In the genomic region with DNA sequence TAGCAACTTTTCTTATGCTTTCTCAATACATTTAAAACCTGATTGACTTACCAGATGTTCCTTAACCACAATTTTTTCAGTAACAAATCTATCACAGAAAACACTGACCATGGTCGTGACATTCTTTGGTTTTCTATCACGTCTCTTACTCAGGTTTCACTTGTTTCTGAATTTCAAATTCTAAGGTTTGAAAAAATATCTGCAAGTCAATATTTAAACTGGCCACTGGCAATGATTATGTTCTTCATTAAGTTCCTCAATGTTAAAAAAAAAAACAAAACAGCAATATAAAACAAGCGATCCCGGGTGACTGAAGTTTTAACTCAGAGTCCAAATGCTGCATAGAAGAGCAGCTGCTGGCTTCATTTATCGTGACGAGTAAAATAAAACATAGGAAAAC, we compare ENCODE assay signal across 28 cellular contexts.
"Had no signal": no experiment of that assay in that cellular context is flagged by ENCODE, and none has a peak within 500 bp of the region (broad histone marks: within the 10 kb centered on the region; RNA-seq: fewer than 3 reads in every experiment).

No MANE protein-coding gene starts in this region.

- H3K27me3 Mint-ChIP-seq: progenitor cell of endocrine pancreas; stimulated activated naive B cell treated with anti-CD40 and anti-IgM and Interleukin-4, amounts not matched to agents 10 μg/mL and 1 μg/mL and 100 μg/mL, for 72 hours; stimulated activated naive CD8-positive, alpha-beta T cell treated with anti-CD3 and anti-CD28 coated beads, Interleukin-15, Interleukin-2, amounts not matched to agents 100 ng/mL and 50 ng/mL, for 24 hours had no signal

- H3K4me3 Mint-ChIP-seq: natural killer cell; stimulated activated naive B cell treated with anti-CD40 and anti-IgM and Interleukin-4, amounts not matched to agents 10 μg/mL and 1 μg/mL and 100 μg/mL, for 72 hours; stimulated activated naive CD8-positive, alpha-beta T cell treated with anti-CD3 and anti-CD28 coated beads, Interleukin-15, Interleukin-2, amounts not matched to agents 100 ng/mL and 50 ng/mL, for 24 hours had no signal

- H3K9me3 Mint-ChIP-seq: natural killer cell; stimulated activated naive B cell treated with anti-CD40 and anti-IgM and Interleukin-4, amounts not matched to agents 10 μg/mL and 1 μg/mL and 100 μg/mL, for 72 hours; stimulated activated naive CD8-positive, alpha-beta T cell treated with anti-CD3 and anti-CD28 coated beads, Interleukin-15, Interleukin-2, amounts not matched to agents 100 ng/mL and 50 ng/mL, for 24 hours had no signal

- H3K9me3 ChIP-seq: esophagus squamous epithelium, heart right ventricle, lower lobe of right lung, neutrophil, sigmoid colon, spleen, suprapubic skin, transverse colon, upper lobe of right lung, uterus had no signal

- H3K27ac ChIP-seq: coronary artery, esophagus squamous epithelium, lower lobe of right lung, parathyroid adenoma, sigmoid colon, skin epidermis, suprapubic skin, transverse colon, upper lobe of right lung, uterus had no signal

- H3K36me3 ChIP-seq: heart right ventricle, lower lobe of right lung, sigmoid colon, suprapubic skin, transverse colon, upper lobe of right lung, uterus had no signal

- H3K4me3 ChIP-seq: coronary artery, esophagus squamous epithelium, heart right ventricle, lower lobe of right lung, sigmoid colon, skin epidermis, spleen, suprapubic skin, transverse colon, upper lobe of right lung, uterus had no signal

- H3K36me3 Mint-ChIP-seq: natural killer cell had no signal

- H2AFZ ChIP-seq: parathyroid adenoma had no signal

- H3K9ac ChIP-seq: parathyroid adenoma had no signal

- DNase-seq: dermis blood vessel endothelial cell; effector memory CD4-positive, alpha-beta T cell; erythroblast; esophagus squamous epithelium; foreskin melanocyte; glutamatergic neuron; heart right ventricle; hippocampal formation; islet precursor cell; left ventricle myocardium superior; lower lobe of right lung; natural killer cell; right cardiac atrium; sigmoid colon; spleen; stimulated activated CD4-positive, alpha-beta T cell treated with anti-CD3 and anti-CD28 coated beads, Interleukin-2, amount 100 ng/mL, for 48 hours; stimulated activated naive B cell treated with anti-CD40 and anti-IgM and Interleukin-4, amounts not matched to agents 10 μg/mL and 1 μg/mL and 100 μg/mL, for 72 hours; transverse colon; upper lobe of right lung; uterus had no signal

- FAIRE-seq: endometrium had no signal

- H3K27me3 ChIP-seq: esophagus squamous epithelium, heart right ventricle, neutrophil, sigmoid colon, spleen, suprapubic skin, transverse colon, upper lobe of right lung, uterus had no signal

- H3K27ac Mint-ChIP-seq: natural killer cell; progenitor cell of endocrine pancreas; stimulated activated naive B cell treated with anti-CD40 and anti-IgM and Interleukin-4, amounts not matched to agents 10 μg/mL and 1 μg/mL and 100 μg/mL, for 72 hours; stimulated activated naive CD8-positive, alpha-beta T cell treated with anti-CD3 and anti-CD28 coated beads, Interleukin-15, Interleukin-2, amounts not matched to agents 100 ng/mL and 50 ng/mL, for 24 hours had no signal

- ATAC-seq: heart right ventricle; left ventricle myocardium superior; lower lobe of right lung; natural killer cell; right cardiac atrium; stimulated activated naive B cell treated with anti-CD40 and anti-IgM and Interleukin-4, amounts not matched to agents 10 μg/mL and 1 μg/mL and 100 μg/mL, for 72 hours; upper lobe of right lung had no signal

- H3K4me1 ChIP-seq: sigmoid colon, suprapubic skin, upper lobe of right lung, uterus had no signal

- H3K4me1 Mint-ChIP-seq: natural killer cell had no signal
